In the genomic region with DNA sequence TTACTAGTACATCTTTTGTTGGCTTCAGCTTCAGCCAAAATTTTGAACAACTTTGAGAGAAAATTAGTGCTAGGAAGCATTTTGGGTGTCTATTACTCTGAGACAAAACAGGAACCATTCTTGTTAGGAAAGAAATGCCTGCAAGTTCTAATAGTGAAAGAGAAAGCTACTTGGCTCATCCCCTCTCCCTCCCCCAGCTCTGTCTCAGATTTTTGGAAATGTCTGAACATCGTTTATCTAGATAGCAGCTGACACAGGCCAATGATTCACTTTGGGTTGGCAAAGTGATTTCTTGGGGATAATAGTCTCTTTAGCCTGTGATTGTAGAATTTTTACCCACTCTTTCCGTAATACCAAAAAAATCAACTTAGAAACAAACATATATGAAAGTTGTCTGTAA, we compare ENCODE assay signal across 18 cellular contexts. TPM values are rescaled to one million over a fixed set of nuclear protein-coding genes. Genes with fewer than 3 reads are reported as not detected.
DNase-seq lines count a peak whose midpoint lies in the region; ATAC-seq and TF ChIP-seq lines count a peak whose summit lies in the region.
"Had no signal": no experiment of that assay in that cellular context is flagged by ENCODE, and none has a peak within 500 bp of the region (broad histone marks: within the 10 kb centered on the region; RNA-seq: fewer than 3 reads in every experiment).

No MANE protein-coding gene starts in this region.

- CTCF ChIA-PET in HEK293 (lab: Yijun Ruan, JAX): interaction anchor here (0.6 kb wide), 2 partner anchors 118 to 372 kb away, joined by 4 to 5 read pairs; no protein-coding TSS in a partner anchor

- POLR2A ChIA-PET in HEK293 (lab: Yijun Ruan, JAX): no interaction called here

- H3K9me3 ChIP-seq in HEK293 (ENCODE audit: control insufficient read depth, insufficient read depth, low read depth, low read length): no peaks in the 10 kb centered on the region
- H3K9me3 ChIP-seq in adrenal gland (replicated peaks in 1 of 3): no peaks in the 10 kb centered on the region
- no peaks in the 10 kb centered on the region for H3K9me3 ChIP-seq in left lung
- no peaks in the 10 kb centered on the region for H3K9me3 ChIP-seq in spleen
- H3K9me3 ChIP-seq: ascending aorta, Caco-2 had no signal

- peak; percentile 57 for ATAC-seq in left lung
- no peak for ATAC-seq in HG03439 (IDR thresholded peaks at IDR 0.05; ENCODE audit: unreplicated experiment)
- no peak for ATAC-seq in HG03280 (IDR thresholded peaks at IDR 0.05; ENCODE audit: unreplicated experiment)

- WGBS in adrenal gland, 4 donors: 41 to 50% (median 45%) methylated on average over 2 of the region's 2 CpGs
- WGBS in spleen, 5 donors: 38 to 44% (median 42%) methylated on average over 2 of the region's 2 CpGs

- no peaks in the 10 kb centered on the region for H3K36me3 ChIP-seq in HEK293 (ENCODE audit: control insufficient read depth in 2 of 2, insufficient read depth in 1 of 2, low read length in 2 of 2)
- no peaks in the 10 kb centered on the region for H3K36me3 ChIP-seq in adrenal gland (replicated peaks in 1 of 2)
- H3K36me3 ChIP-seq in left lung: no peaks in the 10 kb centered on the region
- H3K36me3 ChIP-seq in spleen: no peaks in the 10 kb centered on the region
- H3K36me3 ChIP-seq: ascending aorta had no signal

- H3K27me3 ChIP-seq in adrenal gland: no peaks in the 10 kb centered on the region
- no peaks in the 10 kb centered on the region for H3K27me3 ChIP-seq in left lung
- H3K27me3 ChIP-seq in spleen (replicated peaks in 1 of 7): no peaks in the 10 kb centered on the region
- H3K27me3 ChIP-seq: ascending aorta had no signal

- intact Hi-C loops in adrenal gland (cut with DNase I) (no loop called here), left lung (cut with DNase I) (no loop called here), spleen (cut with DNase I; ENCODE audit: low total_unique reads) (no loop called here)

- no peak overlapping the region for H3K4me3 ChIP-seq in HEK293 (ENCODE audit: low read depth, low read length)
- peak overlapping the region in 1 of 4 donors; percentile 20 for H3K4me3 ChIP-seq in adrenal gland
- no peak overlapping the region for H3K4me3 ChIP-seq in left lung
- H3K4me3 ChIP-seq in spleen: no peak overlapping the region
- H3K4me3 ChIP-seq: ascending aorta had no signal

- TF ChIP-seq CTCF in HEK293 (tag by site-specific recombination; IDR thresholded peaks at IDR 0.05) (no peak), adrenal gland (IDR thresholded peaks at IDR 0.05) (no peak), left lung (IDR thresholded peaks at IDR 0.05) (no peak), spleen (IDR thresholded peaks at IDR 0.05 in 8 of 11, conservative IDR thresholded peaks at IDR 0.05 in 3 of 11) (no peak)

- no peak for TF ChIP-seq POLR2A in adrenal gland (IDR thresholded peaks at IDR 0.05)
- TF ChIP-seq POLR2A in spleen (IDR thresholded peaks at IDR 0.05): no peak

- H3K4me1 ChIP-seq in HEK293 (ENCODE audit: control insufficient read depth, insufficient read depth, low read length) (no peaks in the 10 kb centered on the region), adrenal gland (replicated peaks in 1 of 2) (peaks cover 8 to 10% of the 10 kb centered on the region in 2 donors), left lung (no peaks in the 10 kb centered on the region), spleen (peaks cover 0 to 13% (median 6%) of the 10 kb centered on the region in 6 donors)
- H3K4me1 ChIP-seq: ascending aorta, Caco-2 had no signal

- DNase-seq in adrenal gland (peak in 6 of 7 donors; percentile 19 to 55 (median 32)), left lung (no peak), spleen (no peak), NCI-H748 (lab: John Stamatoyannopoulos, UW; ENCODE audit: unreplicated experiment) (no peak)
- no peak for DNase-seq in stimulated activated CD4-positive, alpha-beta T cell treated with anti-CD3 and anti-CD28 coated beads, Interleukin-12 subunit alpha, Interleukin-12 subunit beta, amount 100 ng/mL, for 4 hours
- DNase-seq: activated CD4-positive, CD25-positive, alpha-beta regulatory T cell; activated effector memory CD4-positive, alpha-beta T cell treated with Interleukin-2 at 50 U/mL for 16 hours; Caco-2; cortex of kidney; NCI-H1417 treated with DMSO at 0.1 percent for 48 hours; posterior cingulate gyrus; SIG-M5; stimulated activated naive CD4-positive, alpha-beta T cell treated with Interleukin-2 at 50 U/mL for 16 hours had no signal

- no peak overlapping the region for H3K27ac ChIP-seq in HEK293 (ENCODE audit: extremely low read depth, low read depth, low read length)
- H3K27ac ChIP-seq in adrenal gland: peak overlapping the region in 3 of 5 donors; percentile 18 to 43 (median 24)
- peak overlapping the region in 1 of 2 donors; percentile 45 for H3K27ac ChIP-seq in left lung
- peak overlapping the region in 7 of 8 donors; percentile 22 to 72 (median 58) for H3K27ac ChIP-seq in spleen
- H3K27ac ChIP-seq: ascending aorta, KMS-11 had no signal

TF ChIP-seq in HEK293, 187 proteins besides CTCF, POLR2A, EP300 and RAD21:
- TF ChIP-seq, protein P1, sequence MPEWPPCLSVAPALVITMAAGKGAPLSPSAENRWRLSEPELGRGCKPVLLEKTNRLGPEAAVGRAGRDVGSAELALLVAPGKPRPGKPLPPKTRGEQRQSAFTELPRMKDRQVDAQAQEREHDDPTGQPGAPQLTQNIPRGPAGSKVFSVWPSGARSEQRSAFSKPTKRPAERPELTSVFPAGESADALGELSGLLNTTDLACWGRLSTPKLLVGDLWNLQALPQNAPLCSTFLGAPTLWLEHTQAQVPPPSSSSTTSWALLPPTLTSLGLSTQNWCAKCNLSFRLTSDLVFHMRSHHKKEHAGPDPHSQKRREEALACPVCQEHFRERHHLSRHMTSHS (tag by site-specific recombination; IDR thresholded peaks at IDR 0.05): no peak
- TF ChIP-seq, protein P2, sequence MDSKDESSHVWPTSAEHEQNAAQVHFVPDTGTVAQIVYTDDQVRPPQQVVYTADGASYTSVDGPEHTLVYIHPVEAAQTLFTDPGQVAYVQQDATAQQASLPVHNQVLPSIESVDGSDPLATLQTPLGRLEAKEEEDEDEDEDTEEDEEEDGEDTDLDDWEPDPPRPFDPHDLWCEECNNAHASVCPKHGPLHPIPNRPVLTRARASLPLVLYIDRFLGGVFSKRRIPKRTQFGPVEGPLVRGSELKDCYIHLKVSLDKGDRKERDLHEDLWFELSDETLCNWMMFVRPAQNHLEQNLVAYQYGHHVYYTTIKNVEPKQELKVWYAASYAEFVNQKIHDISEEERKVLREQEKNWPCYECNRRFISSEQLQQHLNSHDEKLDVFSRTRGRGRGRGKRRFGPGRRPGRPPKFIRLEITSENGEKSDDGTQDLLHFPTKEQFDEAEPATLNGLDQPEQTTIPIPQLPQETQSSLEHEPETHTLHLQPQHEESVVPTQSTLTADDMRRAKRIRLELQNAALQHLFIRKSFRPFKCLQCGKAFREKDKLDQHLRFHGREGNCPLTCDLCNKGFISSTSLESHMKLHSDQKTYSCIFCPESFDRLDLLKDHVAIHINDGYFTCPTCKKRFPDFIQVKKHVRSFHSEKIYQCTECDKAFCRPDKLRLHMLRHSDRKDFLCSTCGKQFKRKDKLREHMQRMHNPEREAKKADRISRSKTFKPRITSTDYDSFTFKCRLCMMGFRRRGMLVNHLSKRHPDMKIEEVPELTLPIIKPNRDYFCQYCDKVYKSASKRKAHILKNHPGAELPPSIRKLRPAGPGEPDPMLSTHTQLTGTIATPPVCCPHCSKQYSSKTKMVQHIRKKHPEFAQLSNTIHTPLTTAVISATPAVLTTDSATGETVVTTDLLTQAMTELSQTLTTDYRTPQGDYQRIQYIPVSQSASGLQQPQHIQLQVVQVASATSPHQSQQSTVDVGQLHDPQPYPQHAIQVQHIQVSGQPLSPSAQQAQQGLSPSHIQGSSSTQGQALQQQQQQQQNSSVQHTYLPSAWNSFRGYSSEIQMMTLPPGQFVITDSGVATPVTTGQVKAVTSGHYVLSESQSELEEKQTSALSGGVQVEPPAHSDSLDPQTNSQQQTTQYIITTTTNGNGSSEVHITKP (tag by site-specific recombination; IDR thresholded peaks at IDR 0.05): peak; percentile 20; the same call in 1 of the 2 replicates

RNA-seq across cellular contexts. Expression of a gene that starts 42.3 kb away (rescaled TPM):
- total RNA-seq in adrenal gland (100 to 1,000 TPM in 2 of 8 donors, 10 to 100 TPM in 6; 49.4 to 116 (median 60.4) TPM), left lung (10 to 100 TPM; 76.4 to 78.5 TPM), spleen (10 to 100 TPM; 44.2 to 97.8 (median 69.9) TPM)
- polyA plus RNA-seq in adrenal gland (10 to 100 TPM; 59.0 to 77.2 (median 64.3) TPM), spleen (10 to 100 TPM; 23.5 to 28.3 (median 24.1) TPM)

Comparison
In these comparisons a context has a peak if more than half of its experiments do, and no peak if none do; other contexts are left out.
1. DNase-seq: peak in adrenal gland (6 of 7); none in left lung (0 of 2), spleen (single experiment), stimulated activated CD4-positive, alpha-beta T cell treated with anti-CD3 and anti-CD28 coated beads, Interleukin-12 subunit alpha, Interleukin-12 subunit beta, amount 100 ng/mL, for 4 hours (single experiment) and NCI-H748 (single experiment).